ENCODE assay signal across 12 cellular contexts in the genomic region with DNA sequence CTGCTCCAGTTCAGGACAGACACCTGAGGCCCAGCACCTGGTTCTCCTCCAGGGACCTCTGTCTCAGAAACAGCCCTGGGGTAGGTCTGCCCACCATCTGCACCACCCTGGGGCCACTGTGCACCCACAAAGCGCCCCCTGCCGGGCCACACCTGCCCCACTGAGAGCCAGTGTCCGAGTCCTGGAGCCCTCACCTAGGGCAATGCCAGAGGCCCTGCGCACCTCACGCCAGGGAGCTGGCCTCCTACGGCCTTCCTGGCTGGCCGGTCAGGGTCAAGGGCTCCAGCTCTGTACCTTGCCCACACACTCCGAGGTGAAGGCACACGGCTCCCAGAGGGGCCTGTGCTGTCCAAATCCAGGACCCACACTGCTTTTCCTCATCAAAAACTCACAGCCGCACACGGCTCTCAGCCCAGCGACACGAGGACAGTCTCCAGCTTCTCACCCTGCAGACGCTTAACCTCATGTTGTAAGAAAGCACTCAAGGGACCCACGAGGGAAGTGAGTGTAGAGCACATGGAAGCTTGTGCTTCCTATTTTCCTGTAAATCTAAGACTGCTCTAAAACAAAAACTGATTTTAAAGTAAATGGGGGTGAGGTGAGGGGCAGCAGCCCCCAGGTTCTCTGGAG. TPM values are rescaled to one million over a fixed set of nuclear protein-coding genes. Genes with fewer than 3 reads are reported as not detected.
DNase-seq lines count a peak whose midpoint lies in the region; ATAC-seq and TF ChIP-seq lines count a peak whose summit lies in the region.
"Had no signal": no experiment of that assay in that cellular context is flagged by ENCODE, and none has a peak within 500 bp of the region (broad histone marks: within the 10 kb centered on the region; RNA-seq: fewer than 3 reads in every experiment).

No MANE protein-coding gene starts in this region.

- peaks cover 72% of the 10 kb centered on the region for H3K4me1 ChIP-seq in vagina

- H3K36me3 ChIP-seq in vagina = peaks cover 0 to 15% of the 10 kb centered on the region in 2 donors

- peak in 1 of 10 experiments; percentile 34 for DNase-seq in CD4-positive, alpha-beta T cell
- DNase-seq in GM19238 (ENCODE audit: insufficient read length, low spot score) (peak; percentile 5), chondrocyte (ENCODE audit: low spot score) (peak; percentile 86), neural crest cell (ENCODE audit: low read depth, low spot score) (no peak), vagina (ENCODE audit: extremely low spot score in 2 of 2) (no peak), DMS79 (lab: John Stamatoyannopoulos, UW) (no peak), HUDEP-2 (lab: John Stamatoyannopoulos, UW; ENCODE audit: unreplicated experiment in 76 of 76) (no peak), NCI-H2081 treated with DMSO at 0.1 percent for 48 hours (lab: John Stamatoyannopoulos, UW) (no peak)
- DNase-seq: activated CD4-positive, alpha-beta T cell treated with anti-CD3 and anti-CD28 coated beads for 48 hours had no signal

- H3K4me3 ChIP-seq in vagina = no peak overlapping the region
- H3K4me3 ChIP-seq: thoracic aorta had no signal

- TF ChIP-seq CTCF in CD4-positive, alpha-beta T cell (IDR thresholded peaks at IDR 0.05) = no peak
- TF ChIP-seq CTCF in chondrocyte (IDR thresholded peaks at IDR 0.05) (no peak), neural crest cell (conservative IDR thresholded peaks at IDR 0.05) (no peak), vagina (IDR thresholded peaks at IDR 0.05) (no peak)

- TF ChIP-seq POLR2A in vagina (IDR thresholded peaks at IDR 0.05) = no peak

- intact Hi-C loops in CD4-positive, alpha-beta T cell (cut with DNase I, micrococcal nuclease) = loop anchor here in 1 of 2 experiments (10.0 kb wide), 1 partner anchor 341 kb away; no protein-coding TSS in a partner anchor
- intact Hi-C loops in vagina (cut with DNase I) = no loop called here

- H3K27ac ChIP-seq in CD4-positive, alpha-beta T cell (ENCODE audit: low read depth, low read length) = no peak overlapping the region
- no peak overlapping the region for H3K27ac ChIP-seq in vagina
- H3K27ac ChIP-seq: thoracic aorta had no signal

- no peak for ATAC-seq in CD4-positive, alpha-beta T cell (ENCODE audit: poor library complexity)
- ATAC-seq: Panc1 had no signal

- H3K9me3 Mint-ChIP-seq in CD4-positive, alpha-beta T cell = no peaks in the 10 kb centered on the region
- H3K9me3 Mint-ChIP-seq in chondrocyte (ENCODE audit: low read depth) (no peaks in the 10 kb centered on the region), neural crest cell (no peaks in the 10 kb centered on the region)
- H3K9me3 Mint-ChIP-seq: mesothelial cell of epicardium had no signal

- no peaks in the 10 kb centered on the region for H3K9me3 ChIP-seq in CD4-positive, alpha-beta T cell (ENCODE audit: control insufficient read depth, low read length)
- H3K9me3 ChIP-seq in vagina = no peaks in the 10 kb centered on the region
- H3K9me3 ChIP-seq: thoracic aorta had no signal

- POLR2A ChIA-PET in CD4-positive, alpha-beta T cell (lab: Charles Lee) = interaction anchor here (1.2 kb wide), 1 partner anchor 103 kb away, joined by 3 read pairs; the partner anchor contains the start of gene UVSSA

- H3K4me1 Mint-ChIP-seq in CD4-positive, alpha-beta T cell (ENCODE audit: low read depth) = peaks cover 46% of the 10 kb centered on the region
- H3K4me1 Mint-ChIP-seq in chondrocyte (ENCODE audit: low read depth) (peaks cover 40% of the 10 kb centered on the region), neural crest cell (peaks cover 22% of the 10 kb centered on the region)

- H3K4me3 Mint-ChIP-seq in CD4-positive, alpha-beta T cell = peak overlapping the region; percentile 30
- no peak overlapping the region for H3K4me3 Mint-ChIP-seq in chondrocyte (ENCODE audit: unreplicated experiment)
- peak overlapping the region; percentile 56 for H3K4me3 Mint-ChIP-seq in neural crest cell
- H3K4me3 Mint-ChIP-seq: mesothelial cell of epicardium had no signal

- CTCF ChIA-PET in CD4-positive, alpha-beta T cell (lab: Charles Lee) = no interaction called here

- no peaks in the 10 kb centered on the region for H3K27me3 ChIP-seq in CD4-positive, alpha-beta T cell (ENCODE audit: control insufficient read depth, insufficient read depth, low read length)
- no peaks in the 10 kb centered on the region for H3K27me3 ChIP-seq in vagina

- no peaks in the 10 kb centered on the region for H3K27me3 Mint-ChIP-seq in CD4-positive, alpha-beta T cell
- H3K27me3 Mint-ChIP-seq in chondrocyte (ENCODE audit: low read depth) (no peaks in the 10 kb centered on the region), neural crest cell (ENCODE audit: low read depth) (no peaks in the 10 kb centered on the region)

- H3K27ac Mint-ChIP-seq in CD4-positive, alpha-beta T cell = peak overlapping the region; percentile 93
- H3K27ac Mint-ChIP-seq in chondrocyte (ENCODE audit: unreplicated experiment) (no peak overlapping the region), neural crest cell (ENCODE audit: unreplicated experiment) (no peak overlapping the region)
- H3K27ac Mint-ChIP-seq: mesothelial cell of epicardium had no signal

- H3K36me3 Mint-ChIP-seq in CD4-positive, alpha-beta T cell (ENCODE audit: low read depth) = peaks cover 38% of the 10 kb centered on the region
- H3K36me3 Mint-ChIP-seq in chondrocyte (ENCODE audit: low read depth) = peaks cover 1% of the 10 kb centered on the region
- H3K36me3 Mint-ChIP-seq in neural crest cell (ENCODE audit: low read depth) = peaks cover 5% of the 10 kb centered on the region

RNA-seq across cellular contexts. Expression of gene CTBP1, which starts 5.4 kb away (rescaled TPM):
- 100 to 1,000 TPM; 132 to 148 TPM for total RNA-seq in CD4-positive, alpha-beta T cell
- 147 to 175 TPM (median 151 TPM) in 3 replicates for total RNA-seq in chondrocyte
- 218 and 219 TPM in 2 replicates for total RNA-seq in neural crest cell
- 93.1 TPM for total RNA-seq in vagina

RNA-seq across cellular contexts. Expression of gene MAEA, which starts 46.1 kb away (rescaled TPM):
- 10 to 100 TPM; 61.5 to 63.2 TPM for total RNA-seq in CD4-positive, alpha-beta T cell
- total RNA-seq in chondrocyte = 54.4 to 62.6 TPM (median 56.3 TPM) in 3 replicates
- total RNA-seq in neural crest cell = 72.1 and 74.0 TPM in 2 replicates
- 103 TPM for total RNA-seq in vagina

Comparison
In these comparisons a context has a peak if more than half of its experiments do, and no peak if none do; other contexts are left out.
1. DNase-seq: peak in GM19238 (single experiment) and chondrocyte (single experiment); none in neural crest cell (single experiment), vagina (0 of 2), DMS79 (single experiment), HUDEP-2 (0 of 76) and NCI-H2081 treated with DMSO at 0.1 percent for 48 hours (single experiment).